Comparison of ENCODE assay signal across 8 cellular contexts in genomic region chr2:224957540-224958465, GRCh38.
DNase-seq lines count a peak whose midpoint lies in the region; ATAC-seq and TF ChIP-seq lines count a peak whose summit lies in the region.

No MANE protein-coding gene starts in this region.

- DNase-seq in GM10248 (ENCODE audit: extremely low spot score): peak; percentile 71
- peak; percentile 34 for DNase-seq in globus pallidus (ENCODE audit: low spot score)
- no peak for DNase-seq in psoas muscle
- DNase-seq in NOMO-1 (lab: John Stamatoyannopoulos, UW; ENCODE audit: unreplicated experiment in 2 of 2): no peak
- no peak for DNase-seq in islet precursor cell
- no peak for DNase-seq in UCSD-AML1 (lab: John Stamatoyannopoulos, UW; ENCODE audit: unreplicated experiment)

- CTCF ChIA-PET in GM10248 (lab: Yijun Ruan, JAX): interaction anchor here (0.7 to 3.0 kb wide), 9 partner anchors 11 to 63 kb away, joined by 3 to 15 read pairs (median 4); no protein-coding TSS in a partner anchor

- H3K27me3 ChIP-seq in psoas muscle (ENCODE audit: insufficient read depth in 3 of 3, low read length in 2 of 3): no peaks in the 10 kb centered on the region

- TF ChIP-seq CTCF in GM10248 (IDR thresholded peaks at IDR 0.05; ENCODE audit: control extremely low read depth, extremely low read depth, low read depth, missing control alignments): no peak
- no peak for TF ChIP-seq CTCF in psoas muscle (IDR thresholded peaks at IDR 0.05)

- H3K27ac ChIP-seq in psoas muscle: no peak overlapping the region

- ATAC-seq in GM19468 (IDR thresholded peaks at IDR 0.05; ENCODE audit: extremely low read depth, unreplicated experiment) (peak; percentile 70), HG03354 (IDR thresholded peaks at IDR 0.05; ENCODE audit: poor library complexity, severe bottlenecking, unreplicated experiment) (peak; percentile 94), psoas muscle (no peak)

- no peak overlapping the region for H3K4me3 ChIP-seq in psoas muscle

- H3K36me3 ChIP-seq in psoas muscle (ENCODE audit: insufficient read depth in 1 of 2, low read depth in 1 of 2): no peaks in the 10 kb centered on the region

- WGBS in psoas muscle, 3 donors: 72 to 85% (median 73%) methylated on average over 8 of the region's 8 CpGs

- intact Hi-C loops in psoas muscle (cut with DNase I): no loop called here

- POLR2A ChIA-PET in GM10248 (lab: Yijun Ruan, JAX): interaction anchor here (0.6 kb wide), 1 partner anchor 27 kb away, joined by 4 read pairs; no protein-coding TSS in a partner anchor

- no peaks in the 10 kb centered on the region for H3K9me3 ChIP-seq in psoas muscle

- peaks cover 7% of the 10 kb centered on the region for H3K4me1 ChIP-seq in psoas muscle

Comparison
In these comparisons a context has a peak if more than half of its experiments do, and no peak if none do; other contexts are left out.
1. DNase-seq: peak in GM10248 (single experiment) and globus pallidus (single experiment); none in psoas muscle (0 of 2), NOMO-1 (0 of 2), islet precursor cell (single experiment) and UCSD-AML1 (single experiment).
2. ATAC-seq: peak in GM19468 (single experiment) and HG03354 (single experiment); none in psoas muscle (0 of 4).